ENCODE assay signal across 16 cellular contexts in the genomic region with DNA sequence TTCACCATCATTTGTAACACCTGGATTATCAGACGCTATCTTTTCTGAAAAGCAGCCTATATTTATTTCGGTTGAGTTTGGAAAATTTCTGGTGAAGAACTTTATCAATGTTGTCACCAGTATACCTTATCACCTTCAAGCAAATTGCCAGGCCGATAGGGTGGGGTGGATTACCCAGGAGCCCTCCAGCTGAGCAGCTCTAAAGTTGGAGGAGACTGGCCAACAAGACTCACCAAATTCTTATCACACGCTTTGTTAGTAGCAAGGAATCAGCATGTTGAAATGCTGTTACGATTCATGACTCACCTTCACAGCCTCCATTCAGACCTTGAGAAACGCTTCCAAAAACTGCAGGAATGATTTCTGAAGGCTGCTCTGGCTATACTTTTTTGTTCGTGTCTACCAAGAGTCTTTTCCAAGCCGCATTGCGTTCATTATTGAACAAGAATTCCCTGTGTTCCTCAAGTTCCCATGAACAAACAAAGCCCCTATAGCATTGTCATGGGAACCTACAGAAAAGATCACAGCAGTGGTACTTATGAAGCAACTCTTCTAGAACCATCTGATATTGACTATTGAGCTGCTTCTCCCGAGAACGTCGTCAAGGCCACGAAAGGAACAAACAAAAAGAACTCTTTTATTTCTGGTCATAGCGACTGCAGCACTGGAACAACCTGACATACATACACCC.
"Had no signal": no experiment of that assay in that cellular context is flagged by ENCODE, and none has a peak within 500 bp of the region (broad histone marks: within the 10 kb centered on the region; RNA-seq: fewer than 3 reads in every experiment).

No MANE protein-coding gene starts in this region.

- H3K36me3 Mint-ChIP-seq: activated CD8-positive, alpha-beta memory T cell treated with anti-CD3 and anti-CD28 coated beads, Interleukin-2, amount 10 ng/mL, durations not matched to agents 7 days and 5 days; activated naive CD4-positive, alpha-beta T cell treated with anti-CD3 and anti-CD28 coated beads, Interleukin-2, amount 50 U/mL, for 72 hours; mesothelial cell of epicardium had no signal

- ATAC-seq: activated CD4-positive, CD25-positive, alpha-beta regulatory T cell treated with anti-CD3 and anti-CD28 coated beads, Interleukin-2, amount 50 U/mL, for 24 hours; activated CD8-positive, alpha-beta memory T cell treated with anti-CD3 and anti-CD28 coated beads, Interleukin-2, amount 10 ng/mL, durations not matched to agents 7 days and 5 days; activated naive CD4-positive, alpha-beta T cell treated with anti-CD3 and anti-CD28 coated beads, Interleukin-2, amount 50 U/mL, for 72 hours had no signal

- H3K4me2 ChIP-seq: hepatocyte had no signal

- H3K27me3 Mint-ChIP-seq: activated T-cell treated with anti-CD3 and anti-CD28 coated beads, Interleukin-2, amount 50 U/mL, for 24 hours had no signal

- H2AFZ ChIP-seq: hepatocyte had no signal

- DNase-seq: activated CD8-positive, alpha-beta memory T cell treated with anti-CD3 and anti-CD28 coated beads, Interleukin-2, amount 10 ng/mL, durations not matched to agents 7 days and 5 days; activated effector memory CD4-positive, alpha-beta T cell treated with Interleukin-2 at 50 U/mL for 16 hours; activated T-cell treated with anti-CD3 and anti-CD28 coated beads, Interleukin-2, amount 50 U/mL, for 24 hours; amygdala; colonic mucosa; effector CD8-positive, alpha-beta T cell; kidney glomerular epithelial cell; stimulated activated CD4-positive, alpha-beta T cell treated with anti-CD3 and anti-CD28 coated beads, Interleukin-4, amount 100 ng/mL, for 4 hours; stomach had no signal

- H3K4me1 Mint-ChIP-seq: mesothelial cell of epicardium had no signal

- H3K36me3 ChIP-seq: colonic mucosa, right atrium auricular region, stomach, thoracic aorta had no signal

- H3K27ac ChIP-seq: colonic mucosa, hepatocyte, right atrium auricular region, skin epidermis, stomach, thoracic aorta had no signal

- H3K4me1 ChIP-seq: colonic mucosa, right atrium auricular region, stomach had no signal

- H3K9me3 Mint-ChIP-seq: activated naive CD4-positive, alpha-beta T cell treated with anti-CD3 and anti-CD28 coated beads, Interleukin-2, amount 50 U/mL, for 72 hours; activated T-cell treated with anti-CD3 and anti-CD28 coated beads, Interleukin-2, amount 50 U/mL, for 24 hours; mesothelial cell of epicardium had no signal

- H3K27ac Mint-ChIP-seq: activated CD8-positive, alpha-beta memory T cell treated with anti-CD3 and anti-CD28 coated beads, Interleukin-2, amount 10 ng/mL, durations not matched to agents 7 days and 5 days; activated naive CD4-positive, alpha-beta T cell treated with anti-CD3 and anti-CD28 coated beads, Interleukin-2, amount 50 U/mL, for 72 hours; activated T-cell treated with anti-CD3 and anti-CD28 coated beads, Interleukin-2, amount 50 U/mL, for 24 hours; mesothelial cell of epicardium had no signal

- H3K9me3 ChIP-seq: colonic mucosa, right atrium auricular region, stomach, thoracic aorta had no signal

- H3K4me3 ChIP-seq: colonic mucosa, hepatocyte, right atrium auricular region, skin epidermis, stomach, thoracic aorta had no signal

- H3K27me3 ChIP-seq: colonic mucosa, hepatocyte, right atrium auricular region, stomach had no signal

- H3K4me3 Mint-ChIP-seq: activated CD8-positive, alpha-beta memory T cell treated with anti-CD3 and anti-CD28 coated beads, Interleukin-2, amount 10 ng/mL, durations not matched to agents 7 days and 5 days; activated T-cell treated with anti-CD3 and anti-CD28 coated beads, Interleukin-2, amount 50 U/mL, for 24 hours; mesothelial cell of epicardium had no signal
